ENCODE assay signal across 27 cellular contexts in genomic region chr3:116852801-116853200, GRCh38.
"Had no signal": no experiment of that assay in that cellular context is flagged by ENCODE, and none has a peak within 500 bp of the region (broad histone marks: within the 10 kb centered on the region; RNA-seq: fewer than 3 reads in every experiment).

No MANE protein-coding gene starts in this region.

- H3K36me3 Mint-ChIP-seq: mesothelial cell of epicardium had no signal

- DNase-seq: colonic mucosa; cortex of kidney; effector CD8-positive, alpha-beta T cell; effector memory CD8-positive, alpha-beta T cell; endodermal cell; erythroblast; esophagus squamous epithelium; foreskin fibroblast; foreskin melanocyte; gastrocnemius medialis; glutamatergic neuron; head of caudate nucleus; heart right ventricle; hippocampal formation; left cardiac atrium; left lung; left ventricle myocardium superior; lower lobe of right lung; mesenchymal stem cell; mucosa of descending colon had no signal

- H3K27me3 ChIP-seq: colonic mucosa, esophagus squamous epithelium, gastrocnemius medialis, heart right ventricle, left lung had no signal

- H3K4me1 Mint-ChIP-seq: mesothelial cell of epicardium had no signal

- FAIRE-seq: endometrium, islet of Langerhans, keratinocyte had no signal

- H3K4me3 ChIP-seq: colonic mucosa, esophagus squamous epithelium, gastrocnemius medialis, heart right ventricle, left lung, lower lobe of right lung, mucosa of descending colon had no signal

- H3K27me3 Mint-ChIP-seq: dendritic cell treated with granulocyte-macrophage colony-stimulating factor and Interleukin-4, amounts not matched to agents 40 ng/mL and 50 ng/mL, for 4 days; effector memory CD8-positive, alpha-beta T cell had no signal

- H3K4me1 ChIP-seq: colonic mucosa, esophagus squamous epithelium, gastrocnemius medialis, heart right ventricle, left lung, lower lobe of right lung had no signal

- H3K36me3 ChIP-seq: colonic mucosa, esophagus squamous epithelium, gastrocnemius medialis, heart right ventricle, left lung, lower lobe of right lung had no signal

- H3K4me3 Mint-ChIP-seq: dendritic cell treated with granulocyte-macrophage colony-stimulating factor and Interleukin-4, amounts not matched to agents 40 ng/mL and 50 ng/mL, for 4 days; effector memory CD8-positive, alpha-beta T cell; endodermal cell; mesothelial cell of epicardium had no signal

- H3K27ac ChIP-seq: colonic mucosa, epithelial cell of prostate, esophagus squamous epithelium, gastrocnemius medialis, heart right ventricle, left lung, lower lobe of right lung had no signal

- H3K27ac Mint-ChIP-seq: dendritic cell treated with granulocyte-macrophage colony-stimulating factor and Interleukin-4, amounts not matched to agents 40 ng/mL and 50 ng/mL, for 4 days; effector memory CD8-positive, alpha-beta T cell; endodermal cell; mesothelial cell of epicardium had no signal

- ATAC-seq: effector memory CD8-positive, alpha-beta T cell; esophagus mucosa; gastrocnemius medialis; heart right ventricle; left cardiac atrium; left lung; left ventricle myocardium superior; lower lobe of right lung; mucosa of descending colon had no signal

- H3K9me3 ChIP-seq: colonic mucosa, esophagus squamous epithelium, gastrocnemius medialis, left lung, lower lobe of right lung, mucosa of descending colon had no signal
